In the genomic region with DNA sequence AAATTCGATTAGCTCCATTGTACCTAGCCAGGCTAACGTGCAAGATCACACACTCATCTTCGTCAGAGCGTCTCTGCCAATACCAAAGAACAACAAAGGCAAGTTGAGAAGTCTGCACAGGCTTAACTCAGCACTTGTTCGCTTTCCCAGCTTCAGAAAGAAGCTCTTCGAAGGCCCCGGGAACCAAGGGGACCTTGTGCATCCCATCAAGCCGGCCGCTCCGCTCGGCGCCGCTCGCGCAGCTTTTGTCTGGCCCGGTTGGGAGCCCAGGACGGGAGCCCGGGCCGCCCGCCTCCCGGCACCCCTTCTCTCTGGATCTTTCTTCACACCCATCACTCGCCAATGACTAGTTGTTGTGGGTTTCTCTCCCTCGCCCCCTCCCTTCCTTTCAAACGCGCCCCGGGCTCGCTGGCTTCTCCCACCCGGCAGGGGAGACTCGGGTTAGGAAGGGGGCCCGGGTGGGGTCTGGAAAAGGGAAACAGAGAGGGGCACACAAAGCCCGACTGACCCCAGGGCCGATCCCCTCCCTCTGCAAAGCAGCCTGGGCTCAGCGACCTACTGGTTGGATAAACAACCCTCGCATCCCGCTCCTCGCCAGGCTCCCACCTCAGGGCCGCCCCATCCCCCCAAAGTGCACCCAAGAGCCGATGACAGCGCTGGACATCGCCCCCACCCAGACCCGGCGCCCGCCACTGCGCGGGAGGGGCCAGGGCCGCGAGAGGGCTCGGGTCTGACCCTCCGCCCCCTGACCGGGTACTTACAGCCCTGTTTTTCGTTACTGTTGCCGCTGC, we compare ENCODE assay signal across 8 cellular contexts. TPM values are rescaled to one million over a fixed set of nuclear protein-coding genes. Genes with fewer than 3 reads are reported as not detected.
DNase-seq lines count a peak whose midpoint lies in the region; ATAC-seq and TF ChIP-seq lines count a peak whose summit lies in the region.

No MANE protein-coding gene starts in this region.

- peak overlapping the region; percentile 82 for H3K27ac Mint-ChIP-seq in GM23338

- H3K4me3 ChIP-seq in GM23338 (peak overlapping the region; percentile 78), Loucy (ENCODE audit: low read length, poor library complexity, severe bottlenecking) (peak overlapping the region; percentile 89), WI38 (ENCODE audit: low read depth, low read length) (peak overlapping the region; percentile 84), mammary epithelial cell (replicated peaks in 1 of 3; ENCODE audit: insufficient read depth in 1 of 3, low read depth in 2 of 3, low read length in 3 of 3) (peak overlapping the region; percentile 42 to 81 (median 67))

- H4K20me1 ChIP-seq in GM23338 (replicated peaks; ENCODE audit: insufficient read depth) (peaks cover 14% of the 10 kb centered on the region; the same call in 1 of the 2 replicates), Loucy (ENCODE audit: insufficient read depth, low read length, poor library complexity, severe bottlenecking) (peaks cover 56% of the 10 kb centered on the region), mammary epithelial cell (ENCODE audit: insufficient read depth, low read length) (no peaks in the 10 kb centered on the region)

- H3K4me1 Mint-ChIP-seq in GM23338 = peaks cover 22% of the 10 kb centered on the region

- intact Hi-C loops in mammary epithelial cell (cut with micrococcal nuclease) = loop anchor here (1.0 to 2.0 kb wide), 5 partner anchors 50 to 118 kb away; no protein-coding TSS in a partner anchor

- TF ChIP-seq CTCF in GM23338 (conservative IDR thresholded peaks at IDR 0.05; ENCODE audit: low read depth in 2 of 2) = no peak
- no peak for TF ChIP-seq CTCF in Loucy (conservative IDR thresholded peaks at IDR 0.05; ENCODE audit: low read length)
- no peak for TF ChIP-seq CTCF in WI38 (IDR thresholded peaks at IDR 0.05; ENCODE audit: low read depth, low read length)
- TF ChIP-seq CTCF in mammary epithelial cell (conservative IDR thresholded peaks at IDR 0.05 in 1 of 2, IDR thresholded peaks at IDR 0.05 in 1 of 2; ENCODE audit: extremely low read depth in 1 of 2, insufficient read depth in 1 of 2, low read depth in 1 of 2, low read length in 2 of 2) = no peak

- dilution Hi-C loops in mammary epithelial cell (cut with HindIII; ENCODE audit: low sequenced_read_pairs) = no loop called here

- in situ Hi-C loops in mammary epithelial cell (cut with MboI; ENCODE audit: low sequenced_read_pairs in 2 of 2) = no loop called here

- H3K4me1 ChIP-seq in GM23338 (ENCODE audit: insufficient read depth) = peaks cover 5% of the 10 kb centered on the region; the same call in 1 of the 2 replicates
- peaks cover 61% of the 10 kb centered on the region for H3K4me1 ChIP-seq in Loucy (ENCODE audit: insufficient read depth, low read length, poor library complexity, severe bottlenecking)
- peaks cover 16% of the 10 kb centered on the region for H3K4me1 ChIP-seq in mammary epithelial cell (ENCODE audit: insufficient read depth, low read length)

- H3K27ac ChIP-seq in GM23338 (ENCODE audit: low read depth) (peak overlapping the region; percentile 98), mammary epithelial cell (ENCODE audit: insufficient read depth, low read depth, low read length) (peak overlapping the region; percentile 86)

- BruUV-seq in mammary epithelial cell (replicated peaks; lab: Mats Ljungman, UMichigan) = TSS peak; percentile 43

- H3K9me2 ChIP-seq in GM23338 (ENCODE audit: insufficient read depth) = no peaks in the 10 kb centered on the region
- no peaks in the 10 kb centered on the region for H3K9me2 ChIP-seq in Loucy (replicated peaks; ENCODE audit: low read depth, low read length)

- H3K4me2 ChIP-seq in GM23338 (peak overlapping the region; percentile 87), Loucy (ENCODE audit: low read depth, low read length, poor library complexity, severe bottlenecking) (peak overlapping the region; percentile 89), mammary epithelial cell (ENCODE audit: insufficient read depth, low read depth, low read length) (peak overlapping the region; percentile 90)

- peaks cover 9% of the 10 kb centered on the region for H3K27me3 Mint-ChIP-seq in GM23338 (ENCODE audit: insufficient read depth, low read depth, poor library complexity)

- H3K27me3 ChIP-seq in GM23338 (ENCODE audit: insufficient read depth) (no peaks in the 10 kb centered on the region), Loucy (ENCODE audit: insufficient read depth, low read length, poor library complexity, severe bottlenecking) (no peaks in the 10 kb centered on the region), mammary epithelial cell (ENCODE audit: insufficient read depth, low read length) (no peaks in the 10 kb centered on the region)

- no peaks in the 10 kb centered on the region for H3F3A ChIP-seq in GM23338 (replicated peaks; ENCODE audit: low read depth)
- no peaks in the 10 kb centered on the region; the same call in 1 of the 2 replicates for H3F3A ChIP-seq in Loucy (ENCODE audit: low read depth)

- CTCF ChIA-PET in mammary epithelial cell (lab: Charles Lee; ENCODE audit: low non-redundant PET) = interaction anchor here (0.5 kb wide), 1 partner anchor 458 kb away, joined by 3 read pairs; no protein-coding TSS in a partner anchor

- peak; percentile 70 for DNase-seq in GM03348 (ENCODE audit: low spot score)
- DNase-seq in GM23338 (ENCODE audit: low spot score) = peak; percentile 68
- DNase-seq in mammary epithelial cell = peak; percentile 66
- DNase-seq in iris pigment epithelial cell (ENCODE audit: low read depth) = peak; percentile 78
- DNase-seq in stimulated activated CD4-positive, alpha-beta T cell treated with anti-CD3 and anti-CD28 coated beads, Interleukin-12 subunit alpha, Interleukin-12 subunit beta, amount 100 ng/mL, for 4 hours = peak; percentile 40
- no peak for DNase-seq in NCI-H1436 (lab: John Stamatoyannopoulos, UW)

- H3K9ac ChIP-seq in Loucy (ENCODE audit: low read depth, low read length, poor library complexity, severe bottlenecking) = peak overlapping the region; percentile 95
- peak overlapping the region; percentile 95 for H3K9ac ChIP-seq in mammary epithelial cell (ENCODE audit: insufficient read depth, low read length)

- 1% methylated on average over 19 of the region's 52 CpGs for WGBS in mammary epithelial cell (ENCODE audit: low coverage, missing lambda C conversion rate)

- peaks cover 4% of the 10 kb centered on the region; the same call in 2 of the 3 replicates for H3K36me3 Mint-ChIP-seq in GM23338 (ENCODE audit: low read depth)

- H3K9me3 ChIP-seq in Loucy (ENCODE audit: insufficient read depth, low read depth, low read length) = no peaks in the 10 kb centered on the region
- H3K9me3 ChIP-seq in mammary epithelial cell (replicated peaks; ENCODE audit: insufficient read depth, low read length) = no peaks in the 10 kb centered on the region

- H3K9me3 Mint-ChIP-seq in GM23338 = no peaks in the 10 kb centered on the region

- no peaks in the 10 kb centered on the region for H3K36me3 ChIP-seq in GM23338 (ENCODE audit: insufficient read depth)
- H3K36me3 ChIP-seq in Loucy (ENCODE audit: insufficient read depth, low read length) = no peaks in the 10 kb centered on the region
- H3K36me3 ChIP-seq in mammary epithelial cell (ENCODE audit: insufficient read depth, low read length) = no peaks in the 10 kb centered on the region

- H2AFZ ChIP-seq in GM23338 (peak overlapping the region; percentile 93), Loucy (ENCODE audit: low read length) (peak overlapping the region; percentile 86), mammary epithelial cell (ENCODE audit: low read depth, low read length) (peak overlapping the region; percentile 91)

- peak; percentile 65 for ATAC-seq in GM23338

- peak overlapping the region; percentile 90 for H3K4me3 Mint-ChIP-seq in GM23338

- H3K79me2 ChIP-seq in GM23338 (replicated peaks; ENCODE audit: insufficient read depth) = peaks cover 66% of the 10 kb centered on the region
- H3K79me2 ChIP-seq in Loucy (ENCODE audit: insufficient read depth, low read length) = peaks cover 90% of the 10 kb centered on the region
- H3K79me2 ChIP-seq in mammary epithelial cell (ENCODE audit: insufficient read depth, low read length) = peaks cover 82% of the 10 kb centered on the region

TF ChIP-seq in GM23338, 12 proteins besides CTCF, POLR2A, EP300 and RAD21:
- TF ChIP-seq EZH2phosphoT487 (IDR thresholded peaks at IDR 0.05; ENCODE audit: unreplicated experiment) (no peak), POLR2AphosphoS5 (IDR thresholded peaks at IDR 0.05; ENCODE audit: low read depth) (no peak)
- TF ChIP-seq, protein P1, sequence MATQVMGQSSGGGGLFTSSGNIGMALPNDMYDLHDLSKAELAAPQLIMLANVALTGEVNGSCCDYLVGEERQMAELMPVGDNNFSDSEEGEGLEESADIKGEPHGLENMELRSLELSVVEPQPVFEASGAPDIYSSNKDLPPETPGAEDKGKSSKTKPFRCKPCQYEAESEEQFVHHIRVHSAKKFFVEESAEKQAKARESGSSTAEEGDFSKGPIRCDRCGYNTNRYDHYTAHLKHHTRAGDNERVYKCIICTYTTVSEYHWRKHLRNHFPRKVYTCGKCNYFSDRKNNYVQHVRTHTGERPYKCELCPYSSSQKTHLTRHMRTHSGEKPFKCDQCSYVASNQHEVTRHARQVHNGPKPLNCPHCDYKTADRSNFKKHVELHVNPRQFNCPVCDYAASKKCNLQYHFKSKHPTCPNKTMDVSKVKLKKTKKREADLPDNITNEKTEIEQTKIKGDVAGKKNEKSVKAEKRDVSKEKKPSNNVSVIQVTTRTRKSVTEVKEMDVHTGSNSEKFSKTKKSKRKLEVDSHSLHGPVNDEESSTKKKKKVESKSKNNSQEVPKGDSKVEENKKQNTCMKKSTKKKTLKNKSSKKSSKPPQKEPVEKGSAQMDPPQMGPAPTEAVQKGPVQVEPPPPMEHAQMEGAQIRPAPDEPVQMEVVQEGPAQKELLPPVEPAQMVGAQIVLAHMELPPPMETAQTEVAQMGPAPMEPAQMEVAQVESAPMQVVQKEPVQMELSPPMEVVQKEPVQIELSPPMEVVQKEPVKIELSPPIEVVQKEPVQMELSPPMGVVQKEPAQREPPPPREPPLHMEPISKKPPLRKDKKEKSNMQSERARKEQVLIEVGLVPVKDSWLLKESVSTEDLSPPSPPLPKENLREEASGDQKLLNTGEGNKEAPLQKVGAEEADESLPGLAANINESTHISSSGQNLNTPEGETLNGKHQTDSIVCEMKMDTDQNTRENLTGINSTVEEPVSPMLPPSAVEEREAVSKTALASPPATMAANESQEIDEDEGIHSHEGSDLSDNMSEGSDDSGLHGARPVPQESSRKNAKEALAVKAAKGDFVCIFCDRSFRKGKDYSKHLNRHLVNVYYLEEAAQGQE (IDR thresholded peaks at IDR 0.05; ENCODE audit: unreplicated experiment) = no peak

RNA-seq across cellular contexts. Expression of a gene that starts 0.5 kb away (rescaled TPM):
- 47.9 and 56.3 TPM in 2 replicates for total RNA-seq in GM23338 (2014; rRNA removed; shearing (Covaris generic))
- 11.6 and 16.6 TPM in 2 replicates for polyA plus RNA-seq in GM23338 (2016; fragmentation: Nextera tagmentation; extraction: Ambion mirVana)
- total RNA-seq in mammary epithelial cell = 100 to 1,000 TPM; 112 to 248 TPM
- polyA plus RNA-seq in mammary epithelial cell = 9.7 TPM
- polyA minus RNA-seq in mammary epithelial cell = 161 TPM
